Comparison of ENCODE assay signal across 22 cellular contexts in the genomic region with DNA sequence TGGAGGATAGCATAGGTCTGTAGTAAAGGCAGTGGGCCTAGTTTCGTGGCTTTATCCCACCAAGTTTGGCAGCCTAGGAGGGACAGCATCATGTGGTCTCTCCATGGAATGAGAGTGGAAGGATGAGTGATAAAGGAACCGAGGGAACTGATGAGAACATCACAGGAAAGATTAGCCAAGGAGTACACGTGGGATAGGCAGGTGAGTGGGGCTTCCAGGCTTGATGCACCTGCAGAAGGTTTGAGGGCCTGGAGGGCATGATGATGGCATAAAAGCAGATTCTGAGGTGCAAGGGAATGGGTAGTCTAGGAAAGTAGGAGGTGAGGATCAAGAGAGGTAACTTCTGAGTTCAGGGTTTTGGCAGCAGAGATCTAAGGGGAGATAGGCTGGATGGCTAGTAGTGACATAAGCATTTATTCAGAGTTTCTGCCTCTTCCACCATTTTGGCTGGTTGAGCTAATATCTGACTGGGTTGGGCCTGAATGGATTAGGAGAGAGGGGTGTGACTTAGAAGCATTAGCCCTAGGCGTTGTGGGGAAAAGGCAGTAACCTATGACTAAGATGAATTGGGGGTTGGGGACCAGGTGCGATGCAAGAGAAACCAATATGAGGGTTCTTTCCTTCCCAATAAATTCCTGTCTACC. TPM values are rescaled to one million over a fixed set of nuclear protein-coding genes. Genes with fewer than 3 reads are reported as not detected.
DNase-seq lines count a peak whose midpoint lies in the region; ATAC-seq and TF ChIP-seq lines count a peak whose summit lies in the region.
"Had no signal": no experiment of that assay in that cellular context is flagged by ENCODE, and none has a peak within 500 bp of the region (broad histone marks: within the 10 kb centered on the region; RNA-seq: fewer than 3 reads in every experiment).

No MANE protein-coding gene starts in this region.

- no peak overlapping the region for H3K18ac ChIP-seq in mesendoderm (ENCODE audit: low read length)

- H3K4me1 Mint-ChIP-seq in MCF 10A (ENCODE audit: insufficient read depth, unreplicated experiment), result peaks cover 38% of the 10 kb centered on the region

- no peak overlapping the region for H3K4me3 Mint-ChIP-seq in MCF 10A (ENCODE audit: unreplicated experiment)
- H3K4me3 Mint-ChIP-seq: CD8-positive, alpha-beta memory T cell had no signal

- H3K4me2 ChIP-seq in mesendoderm (ENCODE audit: low read length), result no peak overlapping the region

- H2AK5ac ChIP-seq in mesendoderm (ENCODE audit: low read length), result no peak overlapping the region

- no TSS peak for BruUV-seq in MCF 10A (replicated peaks; lab: Mats Ljungman, UMichigan)

- no peak overlapping the region for H3K4ac ChIP-seq in mesendoderm (ENCODE audit: low read depth, low read length)

- POLR2A ChIA-PET in MCF 10A (lab: Yijun Ruan, JAX), result interaction anchor here (0.6 to 4.9 kb wide), 4 partner anchors 8 to 222 kb away, joined by 3 to 22 read pairs (median 4); a partner anchor contains a TSS
- POLR2A ChIA-PET in RWPE1 (lab: Yijun Ruan, JAX; ENCODE audit: low non-redundant PET), result no interaction called here

- peaks cover 61% of the 10 kb centered on the region for H3K79me1 ChIP-seq in mesendoderm (ENCODE audit: low read length)

- H3K56ac ChIP-seq in mesendoderm (ENCODE audit: low read length), result no peak overlapping the region

- H3K27ac ChIP-seq in breast epithelium (no peak overlapping the region), RWPE1 (no peak overlapping the region), epithelial cell of prostate (peak overlapping the region; percentile 75), mesendoderm (ENCODE audit: low read depth, low read length) (no peak overlapping the region)

- no peak overlapping the region for H4K8ac ChIP-seq in mesendoderm (ENCODE audit: low read depth, low read length)

- H3K23ac ChIP-seq in mesendoderm (ENCODE audit: low read length), result no peak overlapping the region

- H3K27me3 ChIP-seq in breast epithelium (no peaks in the 10 kb centered on the region), mesendoderm (ENCODE audit: insufficient read depth, low read length, poor library complexity) (no peaks in the 10 kb centered on the region)

- H3K4me1 ChIP-seq in breast epithelium (peaks cover 0 to 9% of the 10 kb centered on the region in 2 donors), mesendoderm (ENCODE audit: control insufficient read depth, low read depth, low read length) (peaks cover 23% of the 10 kb centered on the region)

- H3K36me3 ChIP-seq in breast epithelium (no peaks in the 10 kb centered on the region), mesendoderm (ENCODE audit: control insufficient read depth, insufficient read depth, low read length) (no peaks in the 10 kb centered on the region)

- H3K9ac ChIP-seq in mesendoderm (ENCODE audit: low read length), result no peak overlapping the region

- H3K9me3 Mint-ChIP-seq in MCF 10A (ENCODE audit: unreplicated experiment), result no peaks in the 10 kb centered on the region
- H3K9me3 Mint-ChIP-seq: CD8-positive, alpha-beta memory T cell had no signal

- no peak overlapping the region for H2BK5ac ChIP-seq in mesendoderm (ENCODE audit: low read length)

- TF ChIP-seq POLR2A in breast epithelium (IDR thresholded peaks at IDR 0.05), result no peak

- no peak overlapping the region for H3K4me3 ChIP-seq in breast epithelium
- no peak overlapping the region for H3K4me3 ChIP-seq in mesendoderm (ENCODE audit: low read length)
- H3K4me3 ChIP-seq: GM12878 had no signal

- intact Hi-C loops in MCF 10A (cut with micrococcal nuclease) (loop anchor here (10.0 kb wide), 1 partner anchor 136 kb away; no protein-coding TSS in a partner anchor), breast epithelium (cut with DNase I; ENCODE audit: low total_unique reads) (no loop called here)

- H3K27ac Mint-ChIP-seq in MCF 10A (ENCODE audit: low read depth, unreplicated experiment), result no peak overlapping the region
- H3K27ac Mint-ChIP-seq: CD8-positive, alpha-beta memory T cell had no signal

- ATAC-seq in HG03175 (IDR thresholded peaks at IDR 0.05; ENCODE audit: unreplicated experiment) (no peak), GM19328 (IDR thresholded peaks at IDR 0.05; ENCODE audit: unreplicated experiment) (no peak)
- ATAC-seq: GM12878, HepG2, SK-N-SH treated with all-trans-retinoic acid at 6 μM for 48 hours had no signal

- H3K79me2 ChIP-seq in mesendoderm (ENCODE audit: control insufficient read depth, insufficient read depth, low read length), result peaks cover 58% of the 10 kb centered on the region

- no peak overlapping the region for H2BK15ac ChIP-seq in mesendoderm (replicated peaks; ENCODE audit: low read depth)

- DNase-seq in MCF 10A (ENCODE audit: unreplicated experiment) (peak; percentile 85), breast epithelium (ENCODE audit: low spot score in 2 of 2) (no peak), RWPE1 (ENCODE audit: low spot score) (peak; percentile 86), epithelial cell of prostate (ENCODE audit: low read depth, low spot score) (peak; percentile 64), mesendoderm (peak; percentile 43), SHP77 (lab: John Stamatoyannopoulos, UW) (no peak)
- DNase-seq: 8988T; C1 segment of cervical spinal cord; Calu3; CD8-positive, alpha-beta memory T cell; H7; KBM-7; NCI-H1092 treated with DMSO at 0.1 percent for 48 hours; NCI-H1436 treated with DMSO at 0.1 percent for 48 hours; NCI-H1930; NCI-H2227 treated with DMSO at 0.1 percent for 48 hours; NCI-H510A had no signal

- no peaks in the 10 kb centered on the region for H3K27me3 Mint-ChIP-seq in MCF 10A (ENCODE audit: insufficient read depth, unreplicated experiment)

- no peak overlapping the region for H4K5ac ChIP-seq in mesendoderm (ENCODE audit: low read length)

- TF ChIP-seq CTCF in MCF 10A (IDR thresholded peaks at IDR 0.05; ENCODE audit: unreplicated experiment), result no peak
- TF ChIP-seq CTCF in breast epithelium (IDR thresholded peaks at IDR 0.05), result no peak
- TF ChIP-seq CTCF in RWPE1 (conservative IDR thresholded peaks at IDR 0.05; ENCODE audit: low read depth), result no peak

- CTCF ChIA-PET in MCF 10A (lab: Yijun Ruan, JAX), result interaction anchor here (0.9 kb wide), 1 partner anchor 102 kb away, joined by 3 read pairs; no protein-coding TSS in a partner anchor
- CTCF ChIA-PET in RWPE1 (lab: Yijun Ruan, JAX), result interaction anchor here (0.6 kb wide), 1 partner anchor 193 kb away, joined by 5 read pairs; no protein-coding TSS in a partner anchor

- no peak overlapping the region for H2BK120ac ChIP-seq in mesendoderm (ENCODE audit: low read depth, low read length)

- no peaks in the 10 kb centered on the region for H3K9me3 ChIP-seq in breast epithelium

- no peaks in the 10 kb centered on the region for H3K36me3 Mint-ChIP-seq in MCF 10A (ENCODE audit: insufficient read depth, unreplicated experiment)
- H3K36me3 Mint-ChIP-seq: CD8-positive, alpha-beta memory T cell had no signal

- WGBS in mesendoderm (ENCODE audit: extremely low coverage, insufficient coverage, low lambda C conversion rate), result no CpG with 5 or more reads among the region's 5 CpGs

RNA-seq across cellular contexts. Expression of a gene that starts 9.1 kb away (rescaled TPM):
- 45.2 and 61.0 TPM in 2 replicates for total RNA-seq in MCF 10A (2022)
- 10 to 100 TPM; 10.6 to 30.8 (median 24.3) TPM for total RNA-seq in breast epithelium
- polyA plus RNA-seq in mesendoderm (2013, experiment 1 of 2), result 49.3 TPM
- polyA plus RNA-seq in mesendoderm (2013, experiment 2 of 2), result 46.6 TPM

Comparison
In these comparisons a context has a peak if more than half of its experiments do, and no peak if none do; other contexts are left out.
1. DNase-seq: peak in MCF 10A (single experiment), RWPE1 (single experiment), epithelial cell of prostate (single experiment) and mesendoderm (single experiment); none in breast epithelium (0 of 2) and SHP77 (0 of 2).